ENCODE assay signal across 1 cellular context in the genomic region with DNA sequence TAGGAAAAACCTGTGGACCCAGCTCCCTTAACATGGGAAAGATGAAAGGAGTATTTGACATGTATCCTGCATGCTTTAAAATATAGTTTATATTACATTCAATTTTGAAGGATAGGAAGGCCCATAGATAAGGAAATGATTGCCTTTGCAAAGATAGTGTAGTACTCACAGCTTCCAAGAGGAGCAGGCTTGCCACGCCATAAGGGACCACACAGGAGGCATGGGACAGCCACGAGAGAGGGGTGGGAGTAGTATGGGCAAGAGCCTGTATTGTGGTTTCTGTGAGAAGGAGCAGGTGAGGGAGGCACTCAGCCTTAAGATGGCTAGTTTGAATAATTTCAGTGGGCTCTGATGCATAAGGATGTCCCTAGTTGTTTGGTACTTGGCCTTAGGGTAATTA.
TF ChIP-seq lines count a peak whose summit lies in the region.

No MANE protein-coding gene starts in this region.

TF ChIP-seq in GM23338, 12 proteins besides CTCF, POLR2A, EP300 and RAD21 (continued from another document):
- TF ChIP-seq, protein P1, sequence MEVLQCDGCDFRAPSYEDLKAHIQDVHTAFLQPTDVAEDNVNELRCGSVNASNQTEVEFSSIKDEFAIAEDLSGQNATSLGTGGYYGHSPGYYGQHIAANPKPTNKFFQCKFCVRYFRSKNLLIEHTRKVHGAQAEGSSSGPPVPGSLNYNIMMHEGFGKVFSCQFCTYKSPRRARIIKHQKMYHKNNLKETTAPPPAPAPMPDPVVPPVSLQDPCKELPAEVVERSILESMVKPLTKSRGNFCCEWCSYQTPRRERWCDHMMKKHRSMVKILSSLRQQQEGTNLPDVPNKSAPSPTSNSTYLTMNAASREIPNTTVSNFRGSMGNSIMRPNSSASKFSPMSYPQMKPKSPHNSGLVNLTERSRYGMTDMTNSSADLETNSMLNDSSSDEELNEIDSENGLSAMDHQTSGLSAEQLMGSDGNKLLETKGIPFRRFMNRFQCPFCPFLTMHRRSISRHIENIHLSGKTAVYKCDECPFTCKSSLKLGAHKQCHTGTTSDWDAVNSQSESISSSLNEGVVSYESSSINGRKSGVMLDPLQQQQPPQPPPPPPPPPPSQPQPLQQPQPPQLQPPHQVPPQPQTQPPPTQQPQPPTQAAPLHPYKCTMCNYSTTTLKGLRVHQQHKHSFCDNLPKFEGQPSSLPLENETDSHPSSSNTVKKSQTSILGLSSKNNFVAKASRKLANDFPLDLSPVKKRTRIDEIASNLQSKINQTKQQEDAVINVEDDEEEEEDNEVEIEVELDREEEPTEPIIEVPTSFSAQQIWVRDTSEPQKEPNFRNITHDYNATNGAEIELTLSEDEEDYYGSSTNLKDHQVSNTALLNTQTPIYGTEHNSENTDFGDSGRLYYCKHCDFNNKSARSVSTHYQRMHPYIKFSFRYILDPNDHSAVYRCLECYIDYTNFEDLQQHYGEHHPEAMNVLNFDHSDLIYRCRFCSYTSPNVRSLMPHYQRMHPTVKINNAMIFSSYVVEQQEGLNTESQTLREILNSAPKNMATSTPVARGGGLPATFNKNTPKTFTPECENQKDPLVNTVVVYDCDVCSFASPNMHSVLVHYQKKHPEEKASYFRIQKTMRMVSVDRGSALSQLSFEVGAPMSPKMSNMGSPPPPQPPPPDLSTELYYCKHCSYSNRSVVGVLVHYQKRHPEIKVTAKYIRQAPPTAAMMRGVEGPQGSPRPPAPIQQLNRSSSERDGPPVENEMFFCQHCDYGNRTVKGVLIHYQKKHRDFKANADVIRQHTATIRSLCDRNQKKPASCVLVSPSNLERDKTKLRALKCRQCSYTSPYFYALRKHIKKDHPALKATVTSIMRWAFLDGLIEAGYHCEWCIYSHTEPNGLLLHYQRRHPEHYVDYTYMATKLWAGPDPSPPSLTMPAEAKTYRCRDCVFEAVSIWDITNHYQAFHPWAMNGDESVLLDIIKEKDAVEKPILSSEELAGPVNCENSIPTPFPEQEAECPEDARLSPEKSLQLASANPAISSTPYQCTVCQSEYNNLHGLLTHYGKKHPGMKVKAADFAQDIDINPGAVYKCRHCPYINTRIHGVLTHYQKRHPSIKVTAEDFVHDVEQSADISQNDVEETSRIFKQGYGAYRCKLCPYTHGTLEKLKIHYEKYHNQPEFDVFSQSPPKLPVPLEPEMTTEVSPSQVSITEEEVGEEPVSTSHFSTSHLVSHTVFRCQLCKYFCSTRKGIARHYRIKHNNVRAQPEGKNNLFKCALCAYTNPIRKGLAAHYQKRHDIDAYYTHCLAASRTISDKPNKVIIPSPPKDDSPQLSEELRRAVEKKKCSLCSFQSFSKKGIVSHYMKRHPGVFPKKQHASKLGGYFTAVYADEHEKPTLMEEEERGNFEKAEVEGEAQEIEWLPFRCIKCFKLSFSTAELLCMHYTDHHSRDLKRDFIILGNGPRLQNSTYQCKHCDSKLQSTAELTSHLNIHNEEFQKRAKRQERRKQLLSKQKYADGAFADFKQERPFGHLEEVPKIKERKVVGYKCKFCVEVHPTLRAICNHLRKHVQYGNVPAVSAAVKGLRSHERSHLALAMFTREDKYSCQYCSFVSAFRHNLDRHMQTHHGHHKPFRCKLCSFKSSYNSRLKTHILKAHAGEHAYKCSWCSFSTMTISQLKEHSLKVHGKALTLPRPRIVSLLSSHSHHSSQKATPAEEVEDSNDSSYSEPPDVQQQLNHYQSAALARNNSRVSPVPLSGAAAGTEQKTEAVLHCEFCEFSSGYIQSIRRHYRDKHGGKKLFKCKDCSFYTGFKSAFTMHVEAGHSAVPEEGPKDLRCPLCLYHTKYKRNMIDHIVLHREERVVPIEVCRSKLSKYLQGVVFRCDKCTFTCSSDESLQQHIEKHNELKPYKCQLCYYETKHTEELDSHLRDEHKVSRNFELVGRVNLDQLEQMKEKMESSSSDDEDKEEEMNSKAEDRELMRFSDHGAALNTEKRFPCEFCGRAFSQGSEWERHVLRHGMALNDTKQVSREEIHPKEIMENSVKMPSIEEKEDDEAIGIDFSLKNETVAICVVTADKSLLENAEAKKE (CRISPR knock-in tag; IDR thresholded peaks at IDR 0.05) = no peak
- TF ChIP-seq ETS1 (IDR thresholded peaks at IDR 0.05) = no peak
